In the genomic region with DNA sequence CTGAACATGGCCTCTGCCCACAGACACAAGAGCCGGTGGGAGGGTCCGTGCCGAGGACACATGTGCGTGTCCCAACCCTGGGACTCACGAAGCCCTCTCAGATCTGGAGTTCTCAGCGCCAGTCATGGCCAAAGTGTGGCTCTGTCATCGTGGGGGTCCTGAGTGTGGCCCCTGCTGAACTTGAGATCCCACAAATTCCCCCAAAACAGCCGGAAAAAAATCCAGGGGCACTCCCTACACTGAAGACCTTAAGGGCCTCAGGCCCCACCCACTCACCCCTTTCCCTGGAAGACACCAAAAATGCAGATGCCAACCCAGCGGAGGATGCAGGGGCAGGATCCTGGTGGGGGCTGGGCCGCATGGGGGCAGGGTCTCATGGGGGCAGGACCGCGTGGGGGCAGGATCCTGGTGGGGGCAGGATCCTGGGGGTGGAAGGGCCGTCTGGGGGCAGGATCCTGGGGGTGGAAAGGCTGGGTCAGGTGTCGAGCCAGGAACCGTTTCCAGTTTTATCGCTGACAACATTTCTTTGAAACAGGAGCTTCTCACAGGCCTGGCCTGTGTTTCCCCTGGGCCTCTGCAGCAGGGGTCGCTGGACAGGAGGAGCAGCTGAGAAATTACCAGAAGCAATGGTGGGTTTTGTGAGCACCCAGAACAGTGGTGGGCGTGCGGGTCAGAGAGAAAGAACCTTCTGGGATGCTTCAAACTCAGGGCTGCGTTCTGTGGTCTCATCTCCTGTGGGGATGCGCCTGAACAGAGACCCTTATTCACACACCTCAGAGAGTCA, we compare ENCODE assay signal across 4 cellular contexts. TPM values are rescaled to one million over a fixed set of nuclear protein-coding genes. Genes with fewer than 3 reads are reported as not detected.
"Had no signal": no experiment of that assay in that cellular context is flagged by ENCODE, and none has a peak within 500 bp of the region (broad histone marks: within the 10 kb centered on the region; RNA-seq: fewer than 3 reads in every experiment).

No MANE protein-coding gene starts in this region.

RNA-seq across cellular contexts. Expression of a gene that starts 13.2 kb away (rescaled TPM):
- total RNA-seq: pulmonary artery endothelial cell; smooth muscle cell; T-helper 1 cell treated with Interleukin-12 subunit alpha and Interleukin-12 subunit beta and Interleukin-4 antibody, amounts not matched to agents 30 ng/mL and 1 ng/mL, for 36 hours had no signal
- polyA plus RNA-seq: immature natural killer cell, smooth muscle cell had no signal
